ENCODE assay signal across 8 cellular contexts in the genomic region with DNA sequence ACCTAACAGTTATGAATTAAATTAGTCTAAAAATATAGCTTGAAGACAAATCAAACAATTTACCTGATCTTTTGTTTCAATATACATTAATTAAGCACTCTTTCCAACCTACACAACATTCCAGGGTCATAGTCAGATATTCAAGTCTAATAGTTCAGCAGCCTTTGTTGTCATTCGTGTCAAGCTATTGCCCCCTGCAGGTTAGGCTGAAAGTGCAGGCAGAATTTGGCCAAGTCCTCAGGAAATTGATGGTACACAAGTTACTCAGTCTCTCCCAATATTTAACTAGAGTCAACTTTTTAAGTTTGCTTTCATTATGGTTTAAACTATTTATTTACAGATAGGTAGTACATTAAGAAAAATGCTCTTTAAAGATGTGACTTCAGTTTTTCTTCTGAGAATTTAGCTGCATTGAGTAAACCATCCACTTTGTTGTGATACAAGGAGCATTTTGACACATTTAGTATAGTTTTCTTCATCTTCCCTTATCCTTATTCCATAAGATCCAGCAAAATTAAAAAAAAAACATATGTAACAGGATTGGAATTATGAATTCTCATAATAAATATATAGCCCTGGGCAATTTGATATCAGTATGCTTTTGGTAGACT.
DNase-seq lines count a peak whose midpoint lies in the region; ATAC-seq and TF ChIP-seq lines count a peak whose summit lies in the region.

No MANE protein-coding gene starts in this region.

- H3K56ac ChIP-seq in H9 (ENCODE audit: insufficient read length, low read depth, low read length): no peak overlapping the region

- H3K27ac Mint-ChIP-seq in H9: no peak overlapping the region

- no peak overlapping the region for H3K14ac ChIP-seq in H9 (ENCODE audit: insufficient read depth, low read length)

- no peak overlapping the region for H4K5ac ChIP-seq in H9 (ENCODE audit: insufficient read length, low read depth, low read length)

- in situ Hi-C loops in astrocyte of the cerebellum (cut with HindIII; ENCODE audit: low sequenced_read_pairs): no loop called here

- no peak overlapping the region for H2BK20ac ChIP-seq in H9 (ENCODE audit: low read depth, low read length, poor library complexity, severe bottlenecking)

- H3K23me2 ChIP-seq in H9 (ENCODE audit: insufficient read length, low read depth, low read length, poor library complexity, severe bottlenecking): peaks cover 27% of the 10 kb centered on the region

- no peaks in the 10 kb centered on the region; a peak in 2 of 7 replicates for H3K36me3 Mint-ChIP-seq in H9 (ENCODE audit: insufficient read depth in 1 of 3, low read depth in 3 of 3)

- H3K4ac ChIP-seq in H9 (ENCODE audit: low read depth, low read length): no peak overlapping the region

- no peak overlapping the region for H3K4me3 ChIP-seq in astrocyte of the cerebellum (ENCODE audit: low read depth, low read length)

- no peak overlapping the region for H3K27ac ChIP-seq in H9 (ENCODE audit: insufficient read length, low read depth, low read length)

- no peak overlapping the region for H3K4me2 ChIP-seq in H9 (ENCODE audit: insufficient read depth, insufficient read length, low read length)

- H3K4me3 Mint-ChIP-seq in H9: 0 out of 5 replicates have a peak overlapping the region, but pooled peaks of 1 of the 2 experiments have one; percentile 26

- no peak overlapping the region for H2BK5ac ChIP-seq in H9 (ENCODE audit: insufficient read length, low read length)

- H3K4me1 Mint-ChIP-seq in H9: peaks cover 31 to 37% of the 10 kb centered on the region in 2 experiments

- H4K8ac ChIP-seq in H9 (replicated peaks; ENCODE audit: insufficient read length, low read depth, low read length): no peak overlapping the region

- no CpG with 5 or more reads among the region's 1 CpG for WGBS in H9 (ENCODE audit: extremely low coverage, insufficient read length, low lambda C conversion rate)

- H3K79me1 ChIP-seq in H9 (ENCODE audit: insufficient read depth, low read depth, low read length, poor library complexity, severe bottlenecking): no peaks in the 10 kb centered on the region

- no peak overlapping the region for H3K18ac ChIP-seq in H9 (ENCODE audit: insufficient read length, low read depth, low read length)

- H3K79me2 ChIP-seq in H9 (ENCODE audit: insufficient read depth, low read length): no peaks in the 10 kb centered on the region

- H3K27me3 Mint-ChIP-seq in H9 (ENCODE audit: low read depth): peaks cover 67% of the 10 kb centered on the region

- H2BK12ac ChIP-seq in H9 (ENCODE audit: insufficient read length, low read depth, low read length): no peak overlapping the region

- H4K91ac ChIP-seq in H9 (ENCODE audit: insufficient read length, low read depth, low read length): no peak overlapping the region

- no peak overlapping the region for H3K23ac ChIP-seq in H9 (ENCODE audit: insufficient read length, low read depth, low read length)

- H2AK5ac ChIP-seq in H9 (ENCODE audit: insufficient read length, low read length): no peak overlapping the region

- H3K9ac ChIP-seq in H9 (ENCODE audit: extremely low read depth, insufficient read length, low read length): no peak overlapping the region

- H2BK120ac ChIP-seq in H9 (ENCODE audit: low read depth, low read length, poor library complexity, severe bottlenecking): no peak overlapping the region

- no peak for ATAC-seq in GM19324 (IDR thresholded peaks at IDR 0.05; ENCODE audit: low FRiP score, unreplicated experiment)

- H3K9me3 ChIP-seq in H9 (ENCODE audit: control insufficient read depth, low read depth, low read length): no peaks in the 10 kb centered on the region

- peak; percentile 57 for DNase-seq in GM03348 (ENCODE audit: low spot score)
- peak; percentile 63 for DNase-seq in H9
- peak; percentile 88 for DNase-seq in NCI-H1105 treated with DMSO at 0.1 percent for 48 hours (lab: John Stamatoyannopoulos, UW)
- peak; percentile 20 to 65 (median 47) for DNase-seq in T-helper 1 cell
- DNase-seq in astrocyte of the cerebellum (ENCODE audit: low read depth): peak; percentile 72
- DNase-seq in hypothalamus (lab: John Stamatoyannopoulos, UW): peak in 38 of 51 donors; percentile 5 to 83 (median 53)
- peak; percentile 55 to 78 (median 56) for DNase-seq in stimulated activated CD4-positive, alpha-beta T cell treated with anti-CD3 and anti-CD28 coated beads, Interleukin-12 subunit alpha, Interleukin-12 subunit beta, amount 100 ng/mL, for 48 hours (ENCODE audit: low read depth in 2 of 3, low spot score in 1 of 3)

- no peak overlapping the region for H2BK15ac ChIP-seq in H9 (ENCODE audit: low read depth, low read length)

- H4K20me1 ChIP-seq in H9 (ENCODE audit: control insufficient read depth, insufficient read depth, insufficient read length): no peaks in the 10 kb centered on the region

- H3K4me1 ChIP-seq in H9 (ENCODE audit: insufficient read depth, low read length): no peaks in the 10 kb centered on the region

- H3K9me3 Mint-ChIP-seq in H9: no peaks in the 10 kb centered on the region; a peak in 2 of 5 replicates

- TF ChIP-seq CTCF in H9 (conservative IDR thresholded peaks at IDR 0.05): peak; percentile 89
- peak; percentile 92 for TF ChIP-seq CTCF in astrocyte of the cerebellum (IDR thresholded peaks at IDR 0.05; ENCODE audit: low read depth, low read length, missing control alignments)

- H3K27me3 ChIP-seq in H9 (ENCODE audit: insufficient read depth, low read length): peaks cover 28% of the 10 kb centered on the region

- no peak overlapping the region for H2AFZ ChIP-seq in H9 (ENCODE audit: low read length)

- H3T11ph ChIP-seq in H9 (ENCODE audit: low read length): no peak overlapping the region
